ENCODE assay signal across 12 cellular contexts in the genomic region with DNA sequence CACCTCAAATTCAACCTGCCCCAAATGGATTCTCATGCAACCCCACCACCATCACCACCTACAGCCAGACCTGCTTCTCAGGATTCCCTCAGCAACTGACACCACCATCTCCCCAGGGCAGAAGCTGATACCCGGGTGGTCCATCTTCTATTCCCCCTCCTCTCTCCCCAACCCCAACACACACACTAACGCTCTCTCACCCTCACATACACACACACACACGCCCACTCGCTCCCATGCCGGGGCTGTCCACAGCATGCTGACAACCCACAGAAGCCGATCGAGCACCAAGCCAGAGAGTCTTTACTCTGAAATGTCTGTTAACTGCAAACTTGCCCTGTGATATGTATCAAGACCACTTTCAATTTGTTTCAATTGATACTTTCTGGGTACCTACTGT. TPM values are rescaled to one million over a fixed set of nuclear protein-coding genes. Genes with fewer than 3 reads are reported as not detected.
DNase-seq lines count a peak whose midpoint lies in the region; ATAC-seq and TF ChIP-seq lines count a peak whose summit lies in the region.
"Had no signal": no experiment of that assay in that cellular context is flagged by ENCODE, and none has a peak within 500 bp of the region (broad histone marks: within the 10 kb centered on the region; RNA-seq: fewer than 3 reads in every experiment).

No MANE protein-coding gene starts in this region.

- H3K4me1 ChIP-seq in left ventricle myocardium inferior = peaks cover 100% of the 10 kb centered on the region
- H3K4me1 ChIP-seq in vagina = peaks cover 93% of the 10 kb centered on the region
- peaks cover 2 to 98% (median 70%) of the 10 kb centered on the region in 3 donors for H3K4me1 ChIP-seq in gastroesophageal sphincter
- H3K4me1 ChIP-seq: neural progenitor cell had no signal

- H3K4me3 ChIP-seq in left ventricle myocardium inferior (no peak overlapping the region), vagina (no peak overlapping the region), gastroesophageal sphincter (no peak overlapping the region)
- H3K4me3 ChIP-seq: dorsolateral prefrontal cortex, neural progenitor cell had no signal

- peaks cover 18% of the 10 kb centered on the region for H3K36me3 Mint-ChIP-seq in activated T-helper 2 cell treated with anti-CD3 and anti-CD28 coated beads, Interferon-gamma antibody, Interleukin-2, Interleukin-4, amounts not matched to agents 10 μg/mL and 5 μg/mL and 100 μg/mL, durations not matched to agents 14 hours and 24 hours and 36 hours (ENCODE audit: low read depth)
- peaks cover 0 to 10% (median under 1%) of the 10 kb centered on the region in 3 donors for H3K36me3 Mint-ChIP-seq in naive thymus-derived CD8-positive, alpha-beta T cell

- H3K36me3 ChIP-seq in left ventricle myocardium inferior = peaks cover 9% of the 10 kb centered on the region
- H3K36me3 ChIP-seq in vagina = peaks cover 0 to 13% of the 10 kb centered on the region in 2 donors
- peaks cover 0 to 15% of the 10 kb centered on the region in 2 donors for H3K36me3 ChIP-seq in gastroesophageal sphincter
- H3K36me3 ChIP-seq: neural progenitor cell had no signal

- intact Hi-C loops in left ventricle myocardium inferior (cut with micrococcal nuclease) = no loop called here
- intact Hi-C loops in Right ventricle myocardium superior (cut with DNase I) = no loop called here
- intact Hi-C loops in activated T-helper 2 cell treated with anti-CD3 and anti-CD28 coated beads, Interferon-gamma antibody, Interleukin-2, Interleukin-4, amounts not matched to agents 10 μg/mL and 5 μg/mL and 100 μg/mL, durations not matched to agents 14 hours and 24 hours and 36 hours (cut with micrococcal nuclease) = no loop called here
- intact Hi-C loops in vagina (cut with DNase I) = no loop called here

- H3K9me3 Mint-ChIP-seq in activated T-helper 2 cell treated with anti-CD3 and anti-CD28 coated beads, Interferon-gamma antibody, Interleukin-2, Interleukin-4, amounts not matched to agents 10 μg/mL and 5 μg/mL and 100 μg/mL, durations not matched to agents 14 hours and 24 hours and 36 hours = no peaks in the 10 kb centered on the region
- H3K9me3 Mint-ChIP-seq in naive thymus-derived CD8-positive, alpha-beta T cell = no peaks in the 10 kb centered on the region
- H3K9me3 Mint-ChIP-seq: neural progenitor cell had no signal

- no peak overlapping the region for H3K4me3 Mint-ChIP-seq in activated T-helper 2 cell treated with anti-CD3 and anti-CD28 coated beads, Interferon-gamma antibody, Interleukin-2, Interleukin-4, amounts not matched to agents 10 μg/mL and 5 μg/mL and 100 μg/mL, durations not matched to agents 14 hours and 24 hours and 36 hours (ENCODE audit: low read depth)
- peak overlapping the region in 9 of 10 donors; percentile 40 to 78 (median 66) for H3K4me3 Mint-ChIP-seq in naive thymus-derived CD8-positive, alpha-beta T cell
- H3K4me3 Mint-ChIP-seq: neural progenitor cell had no signal

- H3K27ac Mint-ChIP-seq in activated T-helper 2 cell treated with anti-CD3 and anti-CD28 coated beads, Interferon-gamma antibody, Interleukin-2, Interleukin-4, amounts not matched to agents 10 μg/mL and 5 μg/mL and 100 μg/mL, durations not matched to agents 14 hours and 24 hours and 36 hours = peak overlapping the region; percentile 28
- peak overlapping the region; percentile 86 to 99 (median 91) for H3K27ac Mint-ChIP-seq in naive thymus-derived CD8-positive, alpha-beta T cell
- H3K27ac Mint-ChIP-seq: neural progenitor cell had no signal

- no peak for TF ChIP-seq EP300 in gastroesophageal sphincter (IDR thresholded peaks at IDR 0.05)

- DNase-seq in left ventricle myocardium inferior = no peak
- DNase-seq in Right ventricle myocardium superior = no peak
- DNase-seq in activated T-helper 2 cell treated with anti-CD3 and anti-CD28 coated beads, Interferon-gamma antibody, Interleukin-2, Interleukin-4, amounts not matched to agents 10 μg/mL and 5 μg/mL and 100 μg/mL, durations not matched to agents 14 hours and 24 hours and 36 hours (ENCODE audit: low spot score) = no peak
- no peak for DNase-seq in naive thymus-derived CD8-positive, alpha-beta T cell
- DNase-seq in vagina (ENCODE audit: extremely low spot score in 2 of 2) = no peak
- DNase-seq in NK-92 (lab: John Stamatoyannopoulos, UW; ENCODE audit: unreplicated experiment) = no peak
- no peak for DNase-seq in NCI-H1930 (lab: John Stamatoyannopoulos, UW)
- DNase-seq: activated CD4-positive, CD25-positive, alpha-beta regulatory T cell treated with anti-CD3 and anti-CD28 coated beads, Interleukin-2, amount 50 U/mL, for 72 hours; NCI-H2081 had no signal

- H3K27me3 Mint-ChIP-seq in activated T-helper 2 cell treated with anti-CD3 and anti-CD28 coated beads, Interferon-gamma antibody, Interleukin-2, Interleukin-4, amounts not matched to agents 10 μg/mL and 5 μg/mL and 100 μg/mL, durations not matched to agents 14 hours and 24 hours and 36 hours (ENCODE audit: low read depth) = no peaks in the 10 kb centered on the region
- no peaks in the 10 kb centered on the region for H3K27me3 Mint-ChIP-seq in naive thymus-derived CD8-positive, alpha-beta T cell

- WGBS in gastroesophageal sphincter (ENCODE audit: low coverage in 1 of 2), 2 donors = 87 to 96% methylated on average over 5 of the region's 7 CpGs

- TF ChIP-seq POLR2A in vagina (IDR thresholded peaks at IDR 0.05) = no peak
- TF ChIP-seq POLR2A in gastroesophageal sphincter (IDR thresholded peaks at IDR 0.05) = no peak

- H3K9me3 ChIP-seq in left ventricle myocardium inferior (replicated peaks) (no peaks in the 10 kb centered on the region), vagina (no peaks in the 10 kb centered on the region), gastroesophageal sphincter (no peaks in the 10 kb centered on the region)

- TF ChIP-seq CTCF in left ventricle myocardium inferior (IDR thresholded peaks at IDR 0.05; ENCODE audit: borderline replicate concordance) = no peak
- no peak for TF ChIP-seq CTCF in vagina (IDR thresholded peaks at IDR 0.05)
- TF ChIP-seq CTCF in gastroesophageal sphincter (IDR thresholded peaks at IDR 0.05) = no peak

- H3K4me1 Mint-ChIP-seq in activated T-helper 2 cell treated with anti-CD3 and anti-CD28 coated beads, Interferon-gamma antibody, Interleukin-2, Interleukin-4, amounts not matched to agents 10 μg/mL and 5 μg/mL and 100 μg/mL, durations not matched to agents 14 hours and 24 hours and 36 hours (ENCODE audit: low read depth) = peaks cover 48% of the 10 kb centered on the region
- H3K4me1 Mint-ChIP-seq in naive thymus-derived CD8-positive, alpha-beta T cell = peaks cover 48 to 98% (median 89%) of the 10 kb centered on the region in 4 donors

- no peaks in the 10 kb centered on the region for H3K27me3 ChIP-seq in left ventricle myocardium inferior (ENCODE audit: low read depth)
- no peaks in the 10 kb centered on the region for H3K27me3 ChIP-seq in vagina
- H3K27me3 ChIP-seq in gastroesophageal sphincter = no peaks in the 10 kb centered on the region
- H3K27me3 ChIP-seq: dorsolateral prefrontal cortex, neural progenitor cell had no signal

- ATAC-seq in Right ventricle myocardium superior (ENCODE audit: poor library complexity) (no peak), gastroesophageal sphincter (no peak)
- ATAC-seq in naive thymus-derived CD8-positive, alpha-beta T cell = no peak

- H3K27ac ChIP-seq in left ventricle myocardium inferior (replicated peaks) (peak overlapping the region; percentile 87), vagina (peak overlapping the region; percentile 42), gastroesophageal sphincter (peak overlapping the region in 1 of 4 donors; percentile 74)
- H3K27ac ChIP-seq: neural progenitor cell had no signal

- POLR2A ChIA-PET in naive thymus-derived CD8-positive, alpha-beta T cell (lab: Charles Lee) = interaction anchor here (1.2 to 7.2 kb wide), 3 partner anchors 21 to 62 kb away, joined by 3 to 63 read pairs (median 11); partner anchors contain the start of genes B4GALT1 and SMU1

RNA-seq across cellular contexts. Expression of gene B4GALT1, which starts 28.4 kb away (rescaled TPM):
- total RNA-seq in left ventricle myocardium inferior (37.1 TPM), Right ventricle myocardium superior (41.0 TPM), vagina (85.2 TPM), gastroesophageal sphincter (10 to 100 TPM; 22.9 to 43.3 (median 31.0) TPM)
- total RNA-seq in activated T-helper 2 cell treated with anti-CD3 and anti-CD28 coated beads, Interferon-gamma antibody, Interleukin-2, Interleukin-4, amounts not matched to agents 10 μg/mL and 5 μg/mL and 100 μg/mL, durations not matched to agents 14 hours and 24 hours and 36 hours = 60.6 and 64.0 TPM in 2 replicates
- 10 to 100 TPM; 28.7 to 30.8 TPM for total RNA-seq in naive thymus-derived CD8-positive, alpha-beta T cell
- polyA plus RNA-seq in naive thymus-derived CD8-positive, alpha-beta T cell = 10 to 100 TPM; 15.1 to 24.2 (median 18.6) TPM
